ENCODE assay signal across 8 cellular contexts in the genomic region with DNA sequence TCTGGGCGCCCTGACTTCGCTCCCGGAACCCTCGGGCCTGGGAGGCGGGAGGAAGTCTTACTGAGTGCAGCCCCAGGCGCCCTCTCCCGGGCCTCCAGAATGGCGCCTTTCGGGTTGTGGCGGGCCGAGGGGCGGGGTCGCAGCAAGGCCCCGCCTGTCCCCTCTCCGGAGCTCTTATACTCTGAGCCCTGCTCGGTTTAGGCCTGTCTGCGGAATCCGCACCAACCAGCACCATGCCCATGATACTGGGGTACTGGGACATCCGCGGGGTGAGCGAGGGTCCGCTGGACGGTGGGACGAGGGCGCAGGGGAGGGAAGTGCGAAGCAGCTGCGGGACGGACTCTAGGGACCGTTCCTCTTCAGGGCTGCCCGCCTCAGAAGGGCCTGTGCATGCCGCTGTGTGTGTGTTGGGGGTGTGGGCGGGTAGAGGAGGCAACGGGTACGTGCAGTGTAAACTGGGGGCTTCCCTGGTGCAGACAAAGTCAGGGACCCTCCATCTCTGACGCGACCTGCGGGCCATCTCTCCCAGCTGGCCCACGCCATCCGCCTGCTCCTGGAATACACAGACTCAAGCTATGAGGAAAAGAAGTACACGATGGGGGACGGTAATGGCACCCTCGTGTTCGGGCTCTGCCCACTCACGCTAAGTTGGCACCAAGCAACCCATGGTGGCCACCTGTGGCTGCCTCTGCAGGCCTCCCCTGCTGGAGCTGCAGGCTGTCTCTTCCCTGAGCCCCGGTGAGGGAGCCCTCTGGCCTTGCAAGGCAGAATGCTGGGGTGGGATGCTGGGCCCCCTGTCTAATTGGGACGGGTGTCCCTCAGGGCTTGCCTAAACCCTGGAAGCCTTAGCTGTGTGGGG. TPM values are rescaled to one million over a fixed set of nuclear protein-coding genes. Genes with fewer than 3 reads are reported as not detected.
DNase-seq lines count a peak whose midpoint lies in the region; ATAC-seq, FAIRE-seq and TF ChIP-seq lines count a peak whose summit lies in the region.

A gene (plus strand): TSS at position 177 of the 859 bp plus-strand sequence. CDS start 57 bp downstream, at position 234.

- H3K4me3 ChIP-seq in mononuclear cell (ENCODE audit: low read length) (peak within 1 kb of the TSS; percentile 16), thyroid gland (replicated peaks in 1 of 3) (peak within 1 kb of the TSS in 1 of 3 donors; percentile 26)

- H3K4me1 Mint-ChIP-seq in stimulated activated naive CD8-positive, alpha-beta T cell treated with anti-CD3 and anti-CD28 coated beads, Interleukin-15, amount 100 ng/mL, for 72 hours, result no peaks in the 10 kb centered on the region

- no peak within 1 kb of the TSS for H3K27ac Mint-ChIP-seq in stimulated activated naive CD8-positive, alpha-beta T cell treated with anti-CD3 and anti-CD28 coated beads, Interleukin-15, amount 100 ng/mL, for 72 hours

- H3K9me3 ChIP-seq in mononuclear cell (ENCODE audit: low read depth, low read length) (no peaks in the 10 kb centered on the region), thyroid gland (no peaks in the 10 kb centered on the region)

- H3K9me3 Mint-ChIP-seq in stimulated activated naive CD8-positive, alpha-beta T cell treated with anti-CD3 and anti-CD28 coated beads, Interleukin-15, amount 100 ng/mL, for 72 hours, result no peaks in the 10 kb centered on the region

- DNase-seq in stimulated activated naive CD8-positive, alpha-beta T cell treated with anti-CD3 and anti-CD28 coated beads, Interleukin-15, Interleukin-2, amounts not matched to agents 100 U/mL and 50 U/mL, for 24 hours, result peak; percentile 77
- DNase-seq in stimulated activated naive CD8-positive, alpha-beta T cell treated with anti-CD3 and anti-CD28 coated beads, Interleukin-15, amount 100 ng/mL, for 72 hours, result no peak
- peak; percentile 80 for DNase-seq in activated naive CD4-positive, alpha-beta T cell treated with anti-CD3 and anti-CD28 coated beads, Interleukin-2, amount 50 U/mL, for 16 hours
- DNase-seq in thyroid gland (no peak), urothelium cell line (ENCODE audit: low spot score) (no peak), NCI-H1092 (lab: John Stamatoyannopoulos, UW) (no peak)

- no peaks in the 10 kb centered on the region for H3K4me1 ChIP-seq in mononuclear cell (ENCODE audit: insufficient read depth, low read length)
- H3K4me1 ChIP-seq in thyroid gland, result no peaks in the 10 kb centered on the region

- peak in 1 of 6 experiments; percentile 28 for TF ChIP-seq CTCF in thyroid gland (IDR thresholded peaks at IDR 0.05)

- no peak within 1 kb of the TSS for H3K4me3 Mint-ChIP-seq in stimulated activated naive CD8-positive, alpha-beta T cell treated with anti-CD3 and anti-CD28 coated beads, Interleukin-15, amount 100 ng/mL, for 72 hours

- no CpG with 5 or more reads among the region's 46 CpGs for WGBS in thyroid gland, 2 donors

- H3K27me3 Mint-ChIP-seq in stimulated activated naive CD8-positive, alpha-beta T cell treated with anti-CD3 and anti-CD28 coated beads, Interleukin-15, amount 100 ng/mL, for 72 hours, result no peaks in the 10 kb centered on the region

- no peak for FAIRE-seq in urothelium cell line (lab: Jason Lieb, UNC)

- no peak for TF ChIP-seq POLR2A in thyroid gland (IDR thresholded peaks at IDR 0.05)

- intact Hi-C loops in thyroid gland (cut with DNase I), result no loop called here

- peak within 1 kb of the TSS in 1 of 3 donors; percentile 36 for H3K27ac ChIP-seq in thyroid gland

- peak; percentile 100 for ATAC-seq in stimulated activated naive CD8-positive, alpha-beta T cell treated with anti-CD3 and anti-CD28 coated beads, Interleukin-15, Interleukin-2, amounts not matched to agents 100 U/mL and 50 U/mL, for 24 hours
- ATAC-seq in stimulated activated naive CD8-positive, alpha-beta T cell treated with anti-CD3 and anti-CD28 coated beads, Interleukin-15, amount 100 ng/mL, for 72 hours, result no peak
- ATAC-seq in HG03439 (IDR thresholded peaks at IDR 0.05; ENCODE audit: unreplicated experiment), result peak; percentile 94

- H3K27me3 ChIP-seq in mononuclear cell (ENCODE audit: insufficient read depth, low read length), result no peaks in the 10 kb centered on the region
- H3K27me3 ChIP-seq in thyroid gland, result no peaks in the 10 kb centered on the region

- H3K36me3 ChIP-seq in thyroid gland, result no peaks in the 10 kb centered on the region

RNA-seq across cellular contexts. Expression of the gene that starts here (rescaled TPM):
- total RNA-seq in mononuclear cell (not detected), thyroid gland (10 to 100 TPM in 1 of 4 donors, not detected in 3; 23.4 TPM)

Comparison
In these comparisons a context has a peak if more than half of its experiments do, and no peak if none do; other contexts are left out.
1. DNase-seq: peak in stimulated activated naive CD8-positive, alpha-beta T cell treated with anti-CD3 and anti-CD28 coated beads, Interleukin-15, Interleukin-2, amounts not matched to agents 100 U/mL and 50 U/mL, for 24 hours (single experiment) and activated naive CD4-positive, alpha-beta T cell treated with anti-CD3 and anti-CD28 coated beads, Interleukin-2, amount 50 U/mL, for 16 hours (single experiment); none in stimulated activated naive CD8-positive, alpha-beta T cell treated with anti-CD3 and anti-CD28 coated beads, Interleukin-15, amount 100 ng/mL, for 72 hours (0 of 2), thyroid gland (0 of 2), urothelium cell line (single experiment) and NCI-H1092 (single experiment).